In the genomic region with DNA sequence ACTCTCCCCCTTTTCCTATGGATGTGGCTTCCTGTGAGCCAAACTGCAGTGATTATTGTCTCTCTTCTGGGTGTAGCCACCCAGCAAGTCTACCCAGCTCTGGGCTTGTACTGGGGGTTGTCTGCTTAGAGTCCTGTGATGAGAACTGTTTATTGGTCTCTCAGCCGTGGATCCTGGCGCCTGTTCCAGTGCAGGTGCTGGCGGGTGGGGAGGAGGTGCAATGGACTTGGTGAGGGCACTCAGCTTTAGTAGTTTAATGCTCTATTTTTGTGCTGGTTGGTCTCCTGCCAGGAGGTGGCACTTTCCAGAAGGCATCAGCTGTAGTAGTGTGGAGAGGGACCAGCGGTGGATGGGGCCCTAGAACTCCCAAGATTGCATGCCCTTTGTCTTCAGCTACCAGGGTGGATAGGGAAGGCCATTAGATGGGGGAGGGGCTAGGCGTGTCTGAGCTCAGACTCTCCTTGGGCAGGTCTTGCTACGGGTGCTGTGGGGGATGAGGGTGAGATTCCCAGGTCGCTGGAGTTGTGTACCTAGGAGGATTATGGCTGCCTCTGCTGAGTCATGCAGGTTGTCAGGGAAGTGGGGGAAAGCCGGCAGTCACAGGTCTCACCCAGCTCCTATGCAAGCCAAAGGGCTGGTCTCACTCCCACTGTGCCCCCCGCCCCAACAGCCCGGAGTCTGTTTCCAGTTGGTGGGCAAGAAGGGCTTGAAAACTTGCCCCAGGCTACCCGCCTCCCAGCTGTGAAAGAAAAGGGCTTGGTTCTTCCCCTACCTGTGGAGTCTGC, we compare ENCODE assay signal across 8 cellular contexts. TPM values are rescaled to one million over a fixed set of nuclear protein-coding genes. Genes with fewer than 3 reads are reported as not detected.
DNase-seq lines count a peak whose midpoint lies in the region; ATAC-seq and TF ChIP-seq lines count a peak whose summit lies in the region.
"Not testable (repeated sequence)": the region's sequence is repeated elsewhere in the genome, so short reads cannot be mapped to it uniquely, and the experiment has no call there.

No MANE protein-coding gene starts in this region.

- POLR2A ChIA-PET in PC-3 (lab: Charles Lee; ENCODE audit: unreplicated experiment); WTC11 (lab: Charles Lee): not testable (repeated sequence)

- not testable (repeated sequence) for TF ChIP-seq CTCF in PC-3 (conservative IDR thresholded peaks at IDR 0.05; ENCODE audit: low read depth, low read length); WTC11 (IDR thresholded peaks at IDR 0.05); thyroid gland (IDR thresholded peaks at IDR 0.05)

- H3K27ac ChIP-seq in PC-3 (ENCODE audit: low read length) = not testable (repeated sequence)
- peak overlapping the region; percentile 51 for H3K27ac ChIP-seq in mesendoderm (ENCODE audit: low read depth, low read length)
- peak overlapping the region; percentile 66 to 84 (median 82) for H3K27ac ChIP-seq in thyroid gland

- not testable (repeated sequence) for H2BK15ac ChIP-seq in mesendoderm (replicated peaks; ENCODE audit: low read depth)

- not testable (repeated sequence) for H4K5ac ChIP-seq in mesendoderm (ENCODE audit: low read length)

- H3K79me2 ChIP-seq in PC-3 (ENCODE audit: low read length); mesendoderm (ENCODE audit: control insufficient read depth, insufficient read depth, low read length): not testable (repeated sequence)

- H3K4me2 ChIP-seq in PC-3 (ENCODE audit: low read length); mesendoderm (ENCODE audit: low read length): not testable (repeated sequence)

- not testable (repeated sequence) for H3K23ac ChIP-seq in mesendoderm (ENCODE audit: low read length)

- H3K4me3 ChIP-seq in PC-3 (ENCODE audit: low read length); mesendoderm (ENCODE audit: low read length); thyroid gland (replicated peaks in 1 of 3): not testable (repeated sequence)

- peak overlapping the region; percentile 53; the same call in 1 of the 2 replicates for H2AFZ ChIP-seq in PC-3 (ENCODE audit: low read length)

- no CpG with 5 or more reads among the region's 11 CpGs for WGBS in mesendoderm (ENCODE audit: extremely low coverage, insufficient coverage, low lambda C conversion rate)
- 45 to 51% methylated on average over 11 of the region's 11 CpGs for WGBS in thyroid gland, 2 donors

- ATAC-seq in PC-3 = not testable (repeated sequence)
- ATAC-seq in WTC11 (peak; percentile 65), esophagus mucosa (peak; percentile 51)

- H3K4ac ChIP-seq in mesendoderm (ENCODE audit: low read depth, low read length) = not testable (repeated sequence)

- not testable (repeated sequence) for H3K27me3 Mint-ChIP-seq in WTC11 (ENCODE audit: low read depth)

- peak; percentile 76 for DNase-seq in DMS53 treated with DMSO at 0.1 percent for 48 hours (lab: John Stamatoyannopoulos, UW; ENCODE audit: unreplicated experiment)
- peak; percentile 49 for DNase-seq in HT-29 (ENCODE audit: low spot score)
- DNase-seq in NCI-H2029 (lab: John Stamatoyannopoulos, UW) = peak; percentile 85
- not testable (repeated sequence) for DNase-seq in PC-3; WTC11 (ENCODE audit: low spot score)
- peak; percentile 40 for DNase-seq in mesendoderm
- peak; percentile 95 to 96 for DNase-seq in thyroid gland

- peak overlapping the region; percentile 55 for H2BK5ac ChIP-seq in mesendoderm (ENCODE audit: low read length)

- peak overlapping the region; percentile 4 for H3K18ac ChIP-seq in mesendoderm (ENCODE audit: low read length)

- not testable (repeated sequence) for BruUV-seq in PC-3 (replicated peaks; lab: Mats Ljungman, UMichigan)

- peaks cover 12% of the 10 kb centered on the region for H3K9me3 Mint-ChIP-seq in WTC11

- H3F3A ChIP-seq in PC-3 (ENCODE audit: low read length, unreplicated experiment) = not testable (repeated sequence)

- H3K9me2 ChIP-seq in PC-3 (replicated peaks; ENCODE audit: low read length) = not testable (repeated sequence)

- not testable (repeated sequence) for H4K20me1 ChIP-seq in PC-3 (ENCODE audit: low read length)

- peak in 1 of 2 donors; percentile 5 for TF ChIP-seq POLR2A in thyroid gland (IDR thresholded peaks at IDR 0.05)

- not testable (repeated sequence) for H3K9ac ChIP-seq in PC-3 (ENCODE audit: low read length); mesendoderm (ENCODE audit: low read length)

- peak overlapping the region; percentile 62 for H2BK120ac ChIP-seq in mesendoderm (ENCODE audit: low read depth, low read length)

- H3K4me1 ChIP-seq in PC-3 (ENCODE audit: insufficient read depth, low read length); mesendoderm (ENCODE audit: control insufficient read depth, low read depth, low read length): not testable (repeated sequence)
- H3K4me1 ChIP-seq in thyroid gland = peaks cover 3 to 14% of the 10 kb centered on the region in 2 donors

- H3K27me3 ChIP-seq in PC-3 (ENCODE audit: low read length); mesendoderm (ENCODE audit: insufficient read depth, low read length, poor library complexity); thyroid gland: not testable (repeated sequence)

- not testable (repeated sequence) for H3K27ac Mint-ChIP-seq in WTC11

- H3K36me3 Mint-ChIP-seq in WTC11 = not testable (repeated sequence)

- CTCF ChIA-PET in PC-3 (lab: Charles Lee) = not testable (repeated sequence)
- CTCF ChIA-PET in WTC11 (lab: Charles Lee) = interaction anchor here (0.7 to 0.9 kb wide), 2 partner anchors 19 to 131 kb away, joined by 3 read pairs; no protein-coding TSS in a partner anchor

- intact Hi-C loops in PC-3 (cut with micrococcal nuclease); thyroid gland (cut with DNase I): not testable (repeated sequence)

- peak overlapping the region; percentile 40 for H4K8ac ChIP-seq in mesendoderm (ENCODE audit: low read depth, low read length)

- not testable (repeated sequence) for H3K9me3 ChIP-seq in PC-3 (ENCODE audit: low read length); thyroid gland

- H2AK5ac ChIP-seq in mesendoderm (ENCODE audit: low read length) = not testable (repeated sequence)

- H3K4me3 Mint-ChIP-seq in WTC11 = not testable (repeated sequence)

- not testable (repeated sequence) for H3K79me1 ChIP-seq in mesendoderm (ENCODE audit: low read length)

- H3K56ac ChIP-seq in mesendoderm (ENCODE audit: low read length) = peak overlapping the region; percentile 35

- peaks cover 12% of the 10 kb centered on the region for H3K4me1 Mint-ChIP-seq in WTC11

- H3K36me3 ChIP-seq in PC-3 (ENCODE audit: low read depth, low read length); mesendoderm (ENCODE audit: control insufficient read depth, insufficient read depth, low read length); thyroid gland: not testable (repeated sequence)

TF ChIP-seq in WTC11, 78 proteins besides CTCF, POLR2A, EP300 and RAD21:
- TF ChIP-seq NFE2L1 (CRISPR knock-in tag; IDR thresholded peaks at IDR 0.05) = peak; percentile 51; the same call in 1 of the 2 replicates
TF ChIP-seq in WTC11: peak in this region for 1; not testable (repeated sequence) for 77.

RNA-seq across cellular contexts. Expression of a gene that starts 29.8 kb away (rescaled TPM):
- total RNA-seq in HT-29 (2014; rRNA removed; shearing (Covaris generic)) = 9.8 and 10.7 TPM in 2 replicates
- total RNA-seq in PC-3 (2014; rRNA removed) (8.6 and 10.8 TPM in 2 replicates), WTC11 (2021) (7.8 to 13.0 TPM (median 8.5 TPM) in 3 replicates), esophagus mucosa (28.2 TPM), thyroid gland (100 to 1,000 TPM; 163 to 222 (median 193) TPM)
- polyA plus RNA-seq in mesendoderm (2013, experiment 1 of 2) = 15.6 TPM
- polyA plus RNA-seq in mesendoderm (2013, experiment 2 of 2) = 16.0 TPM
